In genomic region chr3:119401502-119402440, GRCh38 we compare ENCODE assay signal across 13 cellular contexts.
DNase-seq lines count a peak whose midpoint lies in the region; ATAC-seq and TF ChIP-seq lines count a peak whose summit lies in the region.
"Had no signal": no experiment of that assay in that cellular context is flagged by ENCODE, and none has a peak within 500 bp of the region (broad histone marks: within the 10 kb centered on the region; RNA-seq: fewer than 3 reads in every experiment).

No MANE protein-coding gene starts in this region.

- TF ChIP-seq CTCF in foreskin fibroblast (IDR thresholded peaks at IDR 0.05; ENCODE audit: low read depth, low read length), result no peak

- H3K9ac ChIP-seq in mesenchymal stem cell (ENCODE audit: low read length), result no peak overlapping the region

- no peak overlapping the region for H3K18ac ChIP-seq in mesenchymal stem cell (ENCODE audit: low read depth in 1 of 2, low read length in 2 of 2)

- no peak overlapping the region for H4K91ac ChIP-seq in mesenchymal stem cell (ENCODE audit: low read length)

- peak; percentile 27 for DNase-seq in iPS-NIHi11 (ENCODE audit: low spot score)
- no peak for DNase-seq in activated CD4-positive, alpha-beta T cell treated with anti-CD3 and anti-CD28 coated beads for 48 hours
- DNase-seq in NCI-H526 treated with DMSO at 0.1 percent for 48 hours (lab: John Stamatoyannopoulos, UW), result no peak
- no peak for DNase-seq in mesenchymal stem cell
- no peak for DNase-seq in foreskin fibroblast
- DNase-seq: effector memory CD4-positive, alpha-beta T cell; NCI-H2107; SHP77; small intestine; stimulated activated CD8-positive, alpha-beta memory T cell treated with anti-CD3 and anti-CD28 coated beads, Interleukin-4, amount 100 ng/mL, for 48 hours had no signal

- H3K4me1 ChIP-seq in mesenchymal stem cell (ENCODE audit: control insufficient read depth, insufficient read depth, low read depth, low read length), result peaks cover 4% of the 10 kb centered on the region

- H3K4me3 ChIP-seq in mesenchymal stem cell (ENCODE audit: insufficient read depth in 1 of 2, low read depth in 1 of 2, low read length in 2 of 2), result no peak overlapping the region
- H3K4me3 ChIP-seq in foreskin fibroblast (ENCODE audit: low read depth in 1 of 2, low read length in 2 of 2), result no peak overlapping the region

- no peak overlapping the region for H3K4ac ChIP-seq in mesenchymal stem cell (ENCODE audit: low read depth in 1 of 2, low read length in 2 of 2)

- H2BK12ac ChIP-seq in mesenchymal stem cell (ENCODE audit: low read length in 2 of 2), result no peak overlapping the region

- no peak overlapping the region for H3K23ac ChIP-seq in mesenchymal stem cell (ENCODE audit: low read length in 2 of 2)

- H2AK5ac ChIP-seq in mesenchymal stem cell (ENCODE audit: low read length, severe bottlenecking), result no peak overlapping the region

- H3K14ac ChIP-seq in mesenchymal stem cell (ENCODE audit: low read length in 2 of 2), result no peak overlapping the region

- peak; percentile 75 for ATAC-seq in GM18873 (IDR thresholded peaks at IDR 0.05; ENCODE audit: low FRiP score, unreplicated experiment)
- peak; percentile 54 for ATAC-seq in GM21576 (IDR thresholded peaks at IDR 0.05; ENCODE audit: unreplicated experiment)
- ATAC-seq in HG03280 (IDR thresholded peaks at IDR 0.05; ENCODE audit: unreplicated experiment), result peak; percentile 70

- no peak overlapping the region for H2BK5ac ChIP-seq in mesenchymal stem cell (ENCODE audit: low read depth, low read length, poor library complexity, severe bottlenecking)

- no peaks in the 10 kb centered on the region for H3K27me3 ChIP-seq in mesenchymal stem cell (ENCODE audit: control insufficient read depth in 1 of 2, insufficient read depth in 1 of 2, low read length in 2 of 2)

- WGBS in mesenchymal stem cell, result 91% methylated on average over 36 of the region's 36 CpGs

- H3K27ac ChIP-seq in mesenchymal stem cell (ENCODE audit: low read length, poor library complexity, severe bottlenecking), result no peak overlapping the region

- H3K36me3 ChIP-seq in mesenchymal stem cell (ENCODE audit: control insufficient read depth in 1 of 2, insufficient read depth in 2 of 2, low read depth in 1 of 2, low read length in 2 of 2), result peaks cover 20 to 28% of the 10 kb centered on the region in 2 experiments

- H2BK15ac ChIP-seq in mesenchymal stem cell (ENCODE audit: low read depth, poor library complexity, severe bottlenecking), result no peak overlapping the region

- no peak overlapping the region for H4K8ac ChIP-seq in mesenchymal stem cell (ENCODE audit: low read length)

- no peak overlapping the region for H2AFZ ChIP-seq in mesenchymal stem cell (ENCODE audit: low read depth, low read length)

- no peak overlapping the region for H3K4me2 ChIP-seq in mesenchymal stem cell (ENCODE audit: low read length, poor library complexity, severe bottlenecking)

- peaks cover 9% of the 10 kb centered on the region for H3K79me1 ChIP-seq in mesenchymal stem cell (replicated peaks; ENCODE audit: low read length, poor library complexity, severe bottlenecking)

- H3K9me3 ChIP-seq in mesenchymal stem cell (ENCODE audit: control insufficient read depth, low read length), result no peaks in the 10 kb centered on the region

- no peak overlapping the region for H2BK120ac ChIP-seq in mesenchymal stem cell (ENCODE audit: low read depth, low read length)
